In genomic region chr6:53714395-53714794, GRCh38 we compare ENCODE assay signal across 22 cellular contexts. TPM values are rescaled to one million over a fixed set of nuclear protein-coding genes. Genes with fewer than 3 reads are reported as not detected.
"Had no signal": no experiment of that assay in that cellular context is flagged by ENCODE, and none has a peak within 500 bp of the region (broad histone marks: within the 10 kb centered on the region; RNA-seq: fewer than 3 reads in every experiment).

No MANE protein-coding gene starts in this region.

- H3K27me3 ChIP-seq: stomach, thyroid gland had no signal

- H3K27ac ChIP-seq: parathyroid adenoma, stomach, thyroid gland had no signal

- H3K27ac Mint-ChIP-seq: immature natural killer cell; memory B cell; natural killer cell; progenitor cell of endocrine pancreas; stimulated activated effector memory CD8-positive, alpha-beta T cell treated with anti-CD3 and anti-CD28 coated beads, Interleukin-12 subunit alpha, Interleukin-12 subunit beta, amount 100 ng/mL, for 72 hours had no signal

- H3K4me1 Mint-ChIP-seq: immature natural killer cell had no signal

- H3K79me2 ChIP-seq: parathyroid adenoma had no signal

- H3K9me3 Mint-ChIP-seq: immature natural killer cell; memory B cell; natural killer cell; stimulated activated effector memory CD8-positive, alpha-beta T cell treated with anti-CD3 and anti-CD28 coated beads, Interleukin-12 subunit alpha, Interleukin-12 subunit beta, amount 100 ng/mL, for 72 hours had no signal

- H3K4me3 Mint-ChIP-seq: immature natural killer cell; memory B cell; natural killer cell; stimulated activated effector memory CD8-positive, alpha-beta T cell treated with anti-CD3 and anti-CD28 coated beads, Interleukin-12 subunit alpha, Interleukin-12 subunit beta, amount 100 ng/mL, for 72 hours had no signal

- H3K4me3 ChIP-seq: lung, smooth muscle cell, stomach, thyroid gland had no signal

- H3K4me2 ChIP-seq: smooth muscle cell had no signal

- FAIRE-seq: colon, frontal cortex had no signal

- H3K9me3 ChIP-seq: stomach, thyroid gland had no signal

- H3K36me3 ChIP-seq: stomach, thyroid gland had no signal

- H3K9ac ChIP-seq: parathyroid adenoma had no signal

- H3K36me3 Mint-ChIP-seq: immature natural killer cell; memory B cell; natural killer cell; stimulated activated effector memory CD8-positive, alpha-beta T cell treated with anti-CD3 and anti-CD28 coated beads, Interleukin-12 subunit alpha, Interleukin-12 subunit beta, amount 100 ng/mL, for 72 hours had no signal

- DNase-seq: dermis blood vessel endothelial cell; effector memory CD4-positive, alpha-beta T cell; hypothalamus; immature natural killer cell; islet precursor cell; left ventricle myocardium superior; natural killer cell; stimulated activated CD4-positive, alpha-beta T cell treated with anti-CD3 and anti-CD28 coated beads, Interleukin-12 subunit alpha, Interleukin-12 subunit beta, amount 100 ng/mL, for 4 hours; stimulated activated CD4-positive, alpha-beta T cell treated with anti-CD3 and anti-CD28 coated beads, Interleukin-1b, Interleukin-23, amount 100 ng/mL, for 48 hours; stimulated activated CD4-positive, alpha-beta T cell treated with anti-CD3 and anti-CD28 coated beads, Interleukin-4, amount 100 ng/mL, for 1 hour; stimulated activated naive CD4-positive, alpha-beta T cell treated with Interleukin-2 at 50 U/mL for 16 hours; stomach; thyroid gland; trophoblast cell had no signal

- H2AFZ ChIP-seq: parathyroid adenoma had no signal

RNA-seq across cellular contexts. Expression of gene KLHL31, which starts 48.8 kb away (rescaled TPM):
- polyA plus RNA-seq: immature natural killer cell had no signal
